In genomic region chr17:28381141-28381825, GRCh38 we compare ENCODE assay signal across 9 cellular contexts. TPM values are rescaled to one million over a fixed set of nuclear protein-coding genes. Genes with fewer than 3 reads are reported as not detected.
DNase-seq lines count a peak whose midpoint lies in the region; ATAC-seq and TF ChIP-seq lines count a peak whose summit lies in the region.
"Had no signal": no experiment of that assay in that cellular context is flagged by ENCODE, and none has a peak within 500 bp of the region (broad histone marks: within the 10 kb centered on the region; RNA-seq: fewer than 3 reads in every experiment).

No MANE protein-coding gene starts in this region.

- no peak overlapping the region for H3K27ac Mint-ChIP-seq in neural progenitor cell

- peaks cover 11% of the 10 kb centered on the region for H3K36me3 Mint-ChIP-seq in neural progenitor cell

- H3K4me2 ChIP-seq in neural progenitor cell: peak overlapping the region; percentile 76

- CTCF ChIA-PET in HEK293T (lab: Yijun Ruan, JAX): no interaction called here

- no peak overlapping the region for H3K9ac ChIP-seq in neural progenitor cell

- H3K4me3 ChIP-seq in fibroblast of pulmonary artery (replicated peaks; ENCODE audit: low read depth, low read length) (no peak overlapping the region), neural progenitor cell (peak overlapping the region; percentile 34)
- H3K4me3 ChIP-seq: esophagus muscularis mucosa had no signal

- H3K79me2 ChIP-seq in neural progenitor cell (ENCODE audit: low read depth): no peaks in the 10 kb centered on the region

- H3F3A ChIP-seq in neural progenitor cell (ENCODE audit: low read depth): peaks cover 12% of the 10 kb centered on the region

- no peaks in the 10 kb centered on the region for H3K36me3 ChIP-seq in neural progenitor cell

- H3K27ac ChIP-seq in VCaP (peak overlapping the region; percentile 73), neural progenitor cell (no peak overlapping the region)
- H3K27ac ChIP-seq: esophagus muscularis mucosa had no signal

- no peaks in the 10 kb centered on the region for H3K9me3 Mint-ChIP-seq in neural progenitor cell

- peaks cover 80% of the 10 kb centered on the region for H3K27me3 ChIP-seq in neural progenitor cell
- H3K27me3 ChIP-seq: esophagus muscularis mucosa had no signal

- no peaks in the 10 kb centered on the region for H3K4me1 Mint-ChIP-seq in neural progenitor cell

- H3K27me3 Mint-ChIP-seq in neural progenitor cell (ENCODE audit: insufficient read depth, low read depth): peaks cover 4% of the 10 kb centered on the region

- peak overlapping the region; percentile 75 for H2AFZ ChIP-seq in neural progenitor cell (replicated peaks)

- DNase-seq in D341Med (ENCODE audit: low spot score): peak; percentile 47
- DNase-seq in fibroblast of pulmonary artery (ENCODE audit: low read depth): no peak
- peak; percentile 89 for DNase-seq in neural progenitor cell (ENCODE audit: low spot score)
- no peak for DNase-seq in HEK293T (ENCODE audit: extremely low spot score)
- no peak for DNase-seq in cortex of kidney (lab: John Stamatoyannopoulos, UW)

- POLR2A ChIA-PET in HEK293T (lab: Yijun Ruan, JAX): no interaction called here

- ATAC-seq in HG03135 (IDR thresholded peaks at IDR 0.05; ENCODE audit: unreplicated experiment) (no peak), GM21529 (IDR thresholded peaks at IDR 0.05; ENCODE audit: unreplicated experiment) (no peak)

- H3K9me3 ChIP-seq in neural progenitor cell (ENCODE audit: low read depth): no peaks in the 10 kb centered on the region
- H3K9me3 ChIP-seq: esophagus muscularis mucosa had no signal

- H4K20me1 ChIP-seq in neural progenitor cell (ENCODE audit: low read depth): peaks cover 55% of the 10 kb centered on the region

- H3K4me1 ChIP-seq in neural progenitor cell: no peaks in the 10 kb centered on the region

- H3K4me3 Mint-ChIP-seq in neural progenitor cell: no peak overlapping the region

- TF ChIP-seq CTCF in VCaP (conservative IDR thresholded peaks at IDR 0.05): no peak
- peak; percentile 8 for TF ChIP-seq CTCF in fibroblast of pulmonary artery (IDR thresholded peaks at IDR 0.05; ENCODE audit: low read length, missing control alignments)
- peak; percentile 71 for TF ChIP-seq CTCF in neural progenitor cell (IDR thresholded peaks at IDR 0.05)

TF ChIP-seq in HEK293T, 16 proteins besides CTCF, POLR2A, EP300 and RAD21:
- TF ChIP-seq LEF1 (IDR thresholded peaks at IDR 0.05; ENCODE audit: borderline replicate concordance) (no peak), CTBP1 (IDR thresholded peaks at IDR 0.05; ENCODE audit: borderline replicate concordance) (no peak)

RNA-seq across cellular contexts. Expression of gene SARM1, which starts 9.8 kb away (rescaled TPM):
- total RNA-seq in neural progenitor cell (ENCODE audit: low replicate concordance): 3.1 and 5.5 TPM in 2 replicates

RNA-seq across cellular contexts. Expression of gene VTN, which starts 11.2 kb away (rescaled TPM):
- 0.25 and 1.2 TPM in 2 replicates for total RNA-seq in neural progenitor cell (ENCODE audit: low replicate concordance)

RNA-seq across cellular contexts. Expression of gene SEBOX, which starts 16.3 kb away (rescaled TPM):
- not detected in 2 replicates for total RNA-seq in neural progenitor cell (ENCODE audit: low replicate concordance)
- total RNA-seq: esophagus muscularis mucosa had no signal

RNA-seq across cellular contexts. Expression of gene POLDIP2, which starts 24.0 kb away (rescaled TPM):
- 44.6 and 65.0 TPM in 2 replicates for total RNA-seq in neural progenitor cell (ENCODE audit: low replicate concordance)

RNA-seq across cellular contexts. Expression of gene SLC46A1, which starts 24.7 kb away (rescaled TPM):
- total RNA-seq in neural progenitor cell (ENCODE audit: low replicate concordance): 2.4 TPM in 2 replicates

Comparison
In these comparisons a context has a peak if more than half of its experiments do, and no peak if none do; other contexts are left out.
1. DNase-seq: peak in D341Med (single experiment) and neural progenitor cell (single experiment); none in fibroblast of pulmonary artery (single experiment), HEK293T (single experiment) and cortex of kidney (single experiment).